1 cellular context compared by ENCODE assay signal in genomic region chr3:152331018-152331541, GRCh38.
TF ChIP-seq lines count a peak whose summit lies in the region.

No MANE protein-coding gene starts in this region.

TF ChIP-seq in K562, 482 proteins besides CTCF, POLR2A, EP300 and RAD21 (continued from another document and continues in another):
- TF ChIP-seq HBP1 (CRISPR knock-in tag; IDR thresholded peaks at IDR 0.05) (peak; percentile 63; the same call in 1 of the 2 replicates), THRB (CRISPR knock-in tag; conservative IDR thresholded peaks at IDR 0.05) (peak; percentile 77; the same call in 1 of the 2 replicates), HDAC1 (IDR thresholded peaks at IDR 0.05) (peak; percentile 44 to 89; a peak in 2 of 4 replicates), NFE2 (IDR thresholded peaks at IDR 0.05; ENCODE audit: low read depth) (peak; percentile 76; the same call in 1 of the 2 replicates), MAFG (tag; conservative IDR thresholded peaks at IDR 0.05) (peak; percentile 61), MTA2 (IDR thresholded peaks at IDR 0.05; ENCODE audit: low read depth) (peak; percentile 43; the same call in 1 of the 2 replicates), TOE1 (IDR thresholded peaks at IDR 0.05; ENCODE audit: borderline replicate concordance) (peak; percentile 77), TOE1 (CRISPR knock-in tag; IDR thresholded peaks at IDR 0.05; ENCODE audit: borderline replicate concordance, low read depth) (no peak), ZNF384 (IDR thresholded peaks at IDR 0.05; ENCODE audit: low read depth, low read length) (0 out of 2 replicates have a peak, but pooled peaks have one; percentile 50), ZNF282 (CRISPR knock-in tag; IDR thresholded peaks at IDR 0.05) (no peak), ZNF436 (CRISPR knock-in tag; IDR thresholded peaks at IDR 0.05) (no peak), BRD9 (IDR thresholded peaks at IDR 0.05; ENCODE audit: low read depth, partially characterized antibody) (peak; percentile 75), CSDE1 (IDR thresholded peaks at IDR 0.05) (0 out of 4 replicates have a peak, but pooled peaks of 1 of the 2 experiments have one; percentile 67), LARP7 (IDR thresholded peaks at IDR 0.05) (peak; percentile 96; the same call in 1 of the 2 replicates), GTF2E2 (tag; IDR thresholded peaks at IDR 0.05) (no peak), ETV6 (IDR thresholded peaks at IDR 0.05; ENCODE audit: borderline replicate concordance in 1 of 2, low read depth in 2 of 2, low read length in 1 of 2) (peak in 1 of 2 experiments; percentile 52; a peak in 1 of 4 replicates), ETV6 (CRISPR knock-in tag; IDR thresholded peaks at IDR 0.05; ENCODE audit: borderline replicate concordance) (no peak), ELF1 (tag; IDR thresholded peaks at IDR 0.05) (peak; percentile 35; the same call in 1 of the 2 replicates), RBM22 (IDR thresholded peaks at IDR 0.05; ENCODE audit: low read depth, low read length, poor library complexity, severe bottlenecking) (no peak), SAFB (IDR thresholded peaks at IDR 0.05; ENCODE audit: borderline replicate concordance, low read depth, low read length) (no peak), SP1 (CRISPR knock-in tag; IDR thresholded peaks at IDR 0.05) (no peak), THRAP3 (IDR thresholded peaks at IDR 0.05; ENCODE audit: borderline replicate concordance) (peak; percentile 92), SUPT5H (IDR thresholded peaks at IDR 0.05) (peak; percentile 58; the same call in 1 of the 2 replicates), ZNF740 (CRISPR knock-in tag; IDR thresholded peaks at IDR 0.05) (no peak), ZNF740 (tag; IDR thresholded peaks at IDR 0.05) (no peak), PTTG1 (tag; IDR thresholded peaks at IDR 0.05; ENCODE audit: low read depth) (no peak), MIER1 (IDR thresholded peaks at IDR 0.05; ENCODE audit: low read depth) (peak; percentile 71), MTA3 (IDR thresholded peaks at IDR 0.05; ENCODE audit: borderline replicate concordance) (no peak), ARID2 (IDR thresholded peaks at IDR 0.05) (peak; percentile 59; the same call in 1 of the 2 replicates), HDGF (IDR thresholded peaks at IDR 0.05) (0 out of 2 replicates have a peak, but pooled peaks have one; percentile 55), MAFF (IDR thresholded peaks at IDR 0.05; ENCODE audit: low read length) (peak; percentile 40; the same call in 1 of the 2 replicates), ARID1B (IDR thresholded peaks at IDR 0.05) (peak; percentile 69), POLR2B (IDR thresholded peaks at IDR 0.05; ENCODE audit: low read depth, partially characterized antibody) (peak; percentile 66), ARNT (IDR thresholded peaks at IDR 0.05) (peak; percentile 58 to 65; a peak in 1 of 4 replicates), PHB2 (IDR thresholded peaks at IDR 0.05; ENCODE audit: low read depth) (peak; percentile 31; the same call in 1 of the 2 replicates), ZC3H8 (IDR thresholded peaks at IDR 0.05) (peak; percentile 79; the same call in 1 of the 2 replicates)
- TF ChIP-seq, protein P1, sequence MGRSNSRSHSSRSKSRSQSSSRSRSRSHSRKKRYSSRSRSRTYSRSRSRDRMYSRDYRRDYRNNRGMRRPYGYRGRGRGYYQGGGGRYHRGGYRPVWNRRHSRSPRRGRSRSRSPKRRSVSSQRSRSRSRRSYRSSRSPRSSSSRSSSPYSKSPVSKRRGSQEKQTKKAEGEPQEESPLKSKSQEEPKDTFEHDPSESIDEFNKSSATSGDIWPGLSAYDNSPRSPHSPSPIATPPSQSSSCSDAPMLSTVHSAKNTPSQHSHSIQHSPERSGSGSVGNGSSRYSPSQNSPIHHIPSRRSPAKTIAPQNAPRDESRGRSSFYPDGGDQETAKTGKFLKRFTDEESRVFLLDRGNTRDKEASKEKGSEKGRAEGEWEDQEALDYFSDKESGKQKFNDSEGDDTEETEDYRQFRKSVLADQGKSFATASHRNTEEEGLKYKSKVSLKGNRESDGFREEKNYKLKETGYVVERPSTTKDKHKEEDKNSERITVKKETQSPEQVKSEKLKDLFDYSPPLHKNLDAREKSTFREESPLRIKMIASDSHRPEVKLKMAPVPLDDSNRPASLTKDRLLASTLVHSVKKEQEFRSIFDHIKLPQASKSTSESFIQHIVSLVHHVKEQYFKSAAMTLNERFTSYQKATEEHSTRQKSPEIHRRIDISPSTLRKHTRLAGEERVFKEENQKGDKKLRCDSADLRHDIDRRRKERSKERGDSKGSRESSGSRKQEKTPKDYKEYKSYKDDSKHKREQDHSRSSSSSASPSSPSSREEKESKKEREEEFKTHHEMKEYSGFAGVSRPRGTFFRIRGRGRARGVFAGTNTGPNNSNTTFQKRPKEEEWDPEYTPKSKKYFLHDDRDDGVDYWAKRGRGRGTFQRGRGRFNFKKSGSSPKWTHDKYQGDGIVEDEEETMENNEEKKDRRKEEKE (IDR thresholded peaks at IDR 0.05; ENCODE audit: borderline replicate concordance in 1 of 2, control insufficient read depth in 1 of 2, low read depth in 2 of 2, low read length in 1 of 2) = peak in 1 of 2 experiments; percentile 51; a peak in 1 of 4 replicates
- TF ChIP-seq, protein P2, sequence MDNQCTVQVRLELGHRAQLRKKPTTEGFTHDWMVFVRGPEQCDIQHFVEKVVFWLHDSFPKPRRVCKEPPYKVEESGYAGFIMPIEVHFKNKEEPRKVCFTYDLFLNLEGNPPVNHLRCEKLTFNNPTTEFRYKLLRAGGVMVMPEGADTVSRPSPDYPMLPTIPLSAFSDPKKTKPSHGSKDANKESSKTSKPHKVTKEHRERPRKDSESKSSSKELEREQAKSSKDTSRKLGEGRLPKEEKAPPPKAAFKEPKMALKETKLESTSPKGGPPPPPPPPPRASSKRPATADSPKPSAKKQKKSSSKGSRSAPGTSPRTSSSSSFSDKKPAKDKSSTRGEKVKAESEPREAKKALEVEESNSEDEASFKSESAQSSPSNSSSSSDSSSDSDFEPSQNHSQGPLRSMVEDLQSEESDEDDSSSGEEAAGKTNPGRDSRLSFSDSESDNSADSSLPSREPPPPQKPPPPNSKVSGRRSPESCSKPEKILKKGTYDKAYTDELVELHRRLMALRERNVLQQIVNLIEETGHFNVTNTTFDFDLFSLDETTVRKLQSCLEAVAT (IDR thresholded peaks at IDR 0.05) = peak; percentile 85 to 88; a peak in 3 of 4 replicates
- TF ChIP-seq, protein P3, sequence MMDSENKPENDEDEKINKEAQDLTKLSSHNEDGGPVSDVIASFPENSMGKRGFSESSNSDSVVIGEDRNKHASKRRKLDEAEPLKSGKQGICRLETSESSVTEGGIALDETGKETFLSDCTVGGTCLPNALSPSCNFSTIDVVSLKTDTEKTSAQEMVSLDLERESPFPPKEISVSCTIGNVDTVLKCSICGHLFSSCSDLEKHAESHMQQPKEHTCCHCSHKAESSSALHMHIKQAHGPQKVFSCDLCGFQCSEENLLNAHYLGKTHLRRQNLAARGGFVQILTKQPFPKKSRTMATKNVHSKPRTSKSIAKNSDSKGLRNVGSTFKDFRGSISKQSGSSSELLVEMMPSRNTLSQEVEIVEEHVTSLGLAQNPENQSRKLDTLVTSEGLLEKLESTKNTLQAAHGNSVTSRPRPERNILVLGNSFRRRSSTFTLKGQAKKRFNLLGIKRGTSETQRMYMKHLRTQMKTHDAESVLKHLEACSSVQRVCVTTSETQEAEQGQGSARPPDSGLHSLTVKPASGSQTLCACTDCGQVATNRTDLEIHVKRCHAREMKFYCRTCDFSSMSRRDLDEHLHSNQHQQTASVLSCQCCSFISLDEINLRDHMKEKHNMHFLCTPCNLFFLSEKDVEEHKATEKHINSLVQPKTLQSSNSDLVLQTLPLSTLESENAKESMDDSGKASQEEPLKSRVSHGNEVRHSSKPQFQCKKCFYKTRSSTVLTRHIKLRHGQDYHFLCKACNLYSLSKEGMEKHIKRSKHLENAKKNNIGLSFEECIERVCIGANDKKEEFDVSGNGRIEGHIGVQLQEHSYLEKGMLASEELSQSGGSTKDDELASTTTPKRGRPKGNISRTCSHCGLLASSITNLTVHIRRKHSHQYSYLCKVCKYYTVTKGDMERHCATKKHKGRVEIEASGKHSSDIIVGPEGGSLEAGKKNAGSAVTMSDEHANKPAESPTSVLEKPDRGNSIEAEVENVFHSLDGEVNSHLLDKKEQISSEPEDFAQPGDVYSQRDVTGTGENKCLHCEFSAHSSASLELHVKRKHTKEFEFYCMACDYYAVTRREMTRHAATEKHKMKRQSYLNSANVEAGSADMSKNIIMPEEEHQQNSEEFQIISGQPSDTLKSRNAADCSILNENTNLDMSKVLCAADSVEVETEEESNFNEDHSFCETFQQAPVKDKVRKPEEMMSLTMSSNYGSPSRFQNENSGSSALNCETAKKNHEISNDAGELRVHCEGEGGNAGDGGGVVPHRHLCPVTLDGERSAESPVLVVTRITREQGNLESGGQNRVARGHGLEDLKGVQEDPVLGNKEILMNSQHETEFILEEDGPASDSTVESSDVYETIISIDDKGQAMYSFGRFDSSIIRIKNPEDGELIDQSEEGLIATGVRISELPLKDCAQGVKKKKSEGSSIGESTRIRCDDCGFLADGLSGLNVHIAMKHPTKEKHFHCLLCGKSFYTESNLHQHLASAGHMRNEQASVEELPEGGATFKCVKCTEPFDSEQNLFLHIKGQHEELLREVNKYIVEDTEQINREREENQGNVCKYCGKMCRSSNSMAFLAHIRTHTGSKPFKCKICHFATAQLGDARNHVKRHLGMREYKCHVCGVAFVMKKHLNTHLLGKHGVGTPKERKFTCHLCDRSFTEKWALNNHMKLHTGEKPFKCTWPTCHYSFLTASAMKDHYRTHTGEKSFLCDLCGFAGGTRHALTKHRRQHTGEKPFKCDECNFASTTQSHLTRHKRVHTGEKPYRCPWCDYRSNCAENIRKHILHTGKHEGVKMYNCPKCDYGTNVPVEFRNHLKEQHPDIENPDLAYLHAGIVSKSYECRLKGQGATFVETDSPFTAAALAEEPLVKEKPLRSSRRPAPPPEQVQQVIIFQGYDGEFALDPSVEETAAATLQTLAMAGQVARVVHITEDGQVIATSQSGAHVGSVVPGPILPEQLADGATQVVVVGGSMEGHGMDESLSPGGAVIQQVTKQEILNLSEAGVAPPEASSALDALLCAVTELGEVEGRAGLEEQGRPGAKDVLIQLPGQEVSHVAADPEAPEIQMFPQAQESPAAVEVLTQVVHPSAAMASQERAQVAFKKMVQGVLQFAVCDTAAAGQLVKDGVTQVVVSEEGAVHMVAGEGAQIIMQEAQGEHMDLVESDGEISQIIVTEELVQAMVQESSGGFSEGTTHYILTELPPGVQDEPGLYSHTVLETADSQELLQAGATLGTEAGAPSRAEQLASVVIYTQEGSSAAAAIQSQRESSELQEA (IDR thresholded peaks at IDR 0.05; ENCODE audit: low read depth) = peak; percentile 37; the same call in 1 of the 2 replicates
- TF ChIP-seq, protein P4, sequence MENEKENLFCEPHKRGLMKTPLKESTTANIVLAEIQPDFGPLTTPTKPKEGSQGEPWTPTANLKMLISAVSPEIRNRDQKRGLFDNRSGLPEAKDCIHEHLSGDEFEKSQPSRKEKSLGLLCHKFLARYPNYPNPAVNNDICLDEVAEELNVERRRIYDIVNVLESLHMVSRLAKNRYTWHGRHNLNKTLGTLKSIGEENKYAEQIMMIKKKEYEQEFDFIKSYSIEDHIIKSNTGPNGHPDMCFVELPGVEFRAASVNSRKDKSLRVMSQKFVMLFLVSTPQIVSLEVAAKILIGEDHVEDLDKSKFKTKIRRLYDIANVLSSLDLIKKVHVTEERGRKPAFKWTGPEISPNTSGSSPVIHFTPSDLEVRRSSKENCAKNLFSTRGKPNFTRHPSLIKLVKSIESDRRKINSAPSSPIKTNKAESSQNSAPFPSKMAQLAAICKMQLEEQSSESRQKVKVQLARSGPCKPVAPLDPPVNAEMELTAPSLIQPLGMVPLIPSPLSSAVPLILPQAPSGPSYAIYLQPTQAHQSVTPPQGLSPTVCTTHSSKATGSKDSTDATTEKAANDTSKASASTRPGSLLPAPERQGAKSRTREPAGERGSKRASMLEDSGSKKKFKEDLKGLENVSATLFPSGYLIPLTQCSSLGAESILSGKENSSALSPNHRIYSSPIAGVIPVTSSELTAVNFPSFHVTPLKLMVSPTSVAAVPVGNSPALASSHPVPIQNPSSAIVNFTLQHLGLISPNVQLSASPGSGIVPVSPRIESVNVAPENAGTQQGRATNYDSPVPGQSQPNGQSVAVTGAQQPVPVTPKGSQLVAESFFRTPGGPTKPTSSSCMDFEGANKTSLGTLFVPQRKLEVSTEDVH (IDR thresholded peaks at IDR 0.05; ENCODE audit: low read depth, partially characterized antibody) = peak; percentile 19
- TF ChIP-seq, protein P5, sequence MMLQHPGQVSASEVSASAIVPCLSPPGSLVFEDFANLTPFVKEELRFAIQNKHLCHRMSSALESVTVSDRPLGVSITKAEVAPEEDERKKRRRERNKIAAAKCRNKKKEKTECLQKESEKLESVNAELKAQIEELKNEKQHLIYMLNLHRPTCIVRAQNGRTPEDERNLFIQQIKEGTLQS (IDR thresholded peaks at IDR 0.05) = peak; percentile 67
- TF ChIP-seq, protein P5 (CRISPR knock-in tag; conservative IDR thresholded peaks at IDR 0.05) = no peak
